ENCODE assay signal across 8 cellular contexts in genomic region chr12:96398422-96399080, GRCh38. TPM values are rescaled to one million over a fixed set of nuclear protein-coding genes. Genes with fewer than 3 reads are reported as not detected.
DNase-seq lines count a peak whose midpoint lies in the region; ATAC-seq and TF ChIP-seq lines count a peak whose summit lies in the region.

No MANE protein-coding gene starts in this region.

- peak overlapping the region; percentile 87 for H3K4me2 ChIP-seq in BLaER1

- DNase-seq in HFF-Myc (ENCODE audit: extremely low read depth, low read depth) = no peak
- DNase-seq in ascending aorta (ENCODE audit: low spot score in 2 of 2) = no peak
- DNase-seq in inferior parietal cortex (ENCODE audit: extremely low spot score) = peak; percentile 72
- no peak for DNase-seq in SHP77 (lab: John Stamatoyannopoulos, UW)
- no peak for DNase-seq in GF-D8 (lab: John Stamatoyannopoulos, UW)

- no peaks in the 10 kb centered on the region for H3K9me3 ChIP-seq in BLaER1
- H3K9me3 ChIP-seq in ascending aorta = no peaks in the 10 kb centered on the region
- H3K9me3 ChIP-seq in stomach smooth muscle (ENCODE audit: control insufficient read depth in 2 of 2, low read length in 2 of 2) = no peaks in the 10 kb centered on the region

- H3K4me3 ChIP-seq in BLaER1 = peak overlapping the region; percentile 94
- peak overlapping the region; percentile 82 for H3K4me3 ChIP-seq in HFF-Myc (replicated peaks; ENCODE audit: low read depth, low read length)
- peak overlapping the region; percentile 78 to 82 for H3K4me3 ChIP-seq in ascending aorta
- peak overlapping the region; percentile 89 to 98 for H3K4me3 ChIP-seq in stomach smooth muscle (ENCODE audit: low read length in 2 of 2)

- H3K36me3 ChIP-seq in BLaER1 = peaks cover 3% of the 10 kb centered on the region; the same call in 1 of the 2 replicates
- no peaks in the 10 kb centered on the region for H3K36me3 ChIP-seq in ascending aorta
- no peaks in the 10 kb centered on the region for H3K36me3 ChIP-seq in stomach smooth muscle (ENCODE audit: control insufficient read depth in 2 of 2, insufficient read depth in 2 of 2, low read length in 2 of 2)

- TF ChIP-seq CTCF in HFF-Myc (IDR thresholded peaks at IDR 0.05; ENCODE audit: low read depth, low read length, missing control alignments) (no peak), ascending aorta (IDR thresholded peaks at IDR 0.05) (no peak)

- peak overlapping the region; percentile 96 for H3K9ac ChIP-seq in BLaER1
- H3K9ac ChIP-seq in stomach smooth muscle (ENCODE audit: low read length in 2 of 2) = peak overlapping the region; percentile 92 to 99

- peaks cover 40% of the 10 kb centered on the region for H3K4me1 ChIP-seq in BLaER1
- H3K4me1 ChIP-seq in ascending aorta = peaks cover 0 to 17% of the 10 kb centered on the region in 2 donors
- no peaks in the 10 kb centered on the region for H3K4me1 ChIP-seq in stomach smooth muscle (ENCODE audit: control insufficient read depth, insufficient read depth, low read length)

- H3K27ac ChIP-seq in BLaER1 (peak overlapping the region; percentile 98), ascending aorta (peak overlapping the region; percentile 100), stomach smooth muscle (ENCODE audit: low read length) (peak overlapping the region; percentile 95)

- intact Hi-C loops in ascending aorta (cut with DNase I) = loop anchor here (5.0 kb wide), 1 partner anchor 96 kb away; no protein-coding TSS in a partner anchor

- no peak for ATAC-seq in GM18505 (IDR thresholded peaks at IDR 0.05; ENCODE audit: unreplicated experiment)

- H4K20me1 ChIP-seq in BLaER1 = peaks cover 59% of the 10 kb centered on the region

- H3K27me3 ChIP-seq in BLaER1 = no peaks in the 10 kb centered on the region
- H3K27me3 ChIP-seq in ascending aorta = no peaks in the 10 kb centered on the region
- H3K27me3 ChIP-seq in stomach smooth muscle (ENCODE audit: control insufficient read depth in 1 of 2, insufficient read depth in 2 of 2, low read length in 2 of 2) = no peaks in the 10 kb centered on the region

- no peak for TF ChIP-seq POLR2A in GM18505 (IDR thresholded peaks at IDR 0.05; ENCODE audit: borderline replicate concordance, extremely low read depth, insufficient read depth, insufficient read length)

RNA-seq across cellular contexts. Expression of gene CDK17, which starts 1.7 kb away (rescaled TPM):
- 49.7 TPM for total RNA-seq in ascending aorta
